28 cellular contexts compared by ENCODE assay signal in the genomic region with DNA sequence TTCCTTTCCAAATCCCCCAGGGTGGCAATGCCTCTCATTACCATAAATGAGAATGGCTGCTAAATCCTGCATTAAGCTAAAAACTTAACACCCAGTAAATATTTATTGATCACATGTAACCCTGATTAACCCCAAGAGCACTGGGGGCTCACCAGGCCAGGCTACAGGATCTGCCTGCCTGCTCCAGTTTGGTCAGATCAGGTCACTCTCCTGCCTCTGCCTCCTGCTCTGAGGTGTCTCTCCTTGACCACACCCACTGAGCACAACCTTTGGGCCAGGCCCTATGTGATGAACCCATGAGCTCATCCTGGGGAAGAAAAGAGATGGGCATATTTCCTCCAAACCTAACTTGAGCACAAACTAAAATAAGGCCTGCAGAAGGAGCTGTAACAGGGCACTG.
"Had no signal": no experiment of that assay in that cellular context is flagged by ENCODE, and none has a peak within 500 bp of the region (broad histone marks: within the 10 kb centered on the region; RNA-seq: fewer than 3 reads in every experiment).

No MANE protein-coding gene starts in this region.

- H3K27ac ChIP-seq: brain microvascular endothelial cell, esophagus squamous epithelium, gastroesophageal sphincter, heart right ventricle had no signal

- H3K9me3 ChIP-seq: esophagus squamous epithelium, gastroesophageal sphincter, heart right ventricle had no signal

- DNase-seq: activated B cell treated with CpG ODN at 0.5 μM for 24 hours; activated CD4-positive, alpha-beta T cell treated with anti-CD3 and anti-CD28 coated beads for 48 hours; activated CD4-positive, alpha-beta T cell treated with anti-CD3 and anti-CD28 coated beads, Interleukin-2, amount 50 U/mL, for 1 hour; activated CD4-positive, alpha-beta T cell treated with anti-CD3 and anti-CD28 coated beads, Interleukin-2, amount 50 U/mL, for 48 hours; activated CD8-positive, alpha-beta memory T cell treated with anti-CD3 and anti-CD28 coated beads for 24 hours; activated CD8-positive, alpha-beta T cell treated with anti-CD3 and anti-CD28 coated beads for 36 hours; activated effector memory CD4-positive, alpha-beta T cell treated with Interleukin-2 at 50 U/mL for 16 hours; activated gamma-delta T cell treated with Interleukin-2 at 50 U/mL for 16 hours; activated naive CD4-positive, alpha-beta T cell treated with anti-CD3 and anti-CD28 coated beads, Interleukin-2, amount 50 U/mL, for 16 hours; activated naive CD4-positive, alpha-beta T cell treated with Interleukin-2 at 50 U/mL for 16 hours; activated T-cell treated with anti-CD3 and anti-CD28 coated beads, Interleukin-2, amount 50 U/mL, for 4 hours; amniotic stem cell; anterior cingulate cortex; brain microvascular endothelial cell; caudate nucleus; cortex of kidney; dermis blood vessel endothelial cell; effector CD4-positive, alpha-beta T cell; effector memory CD8-positive, alpha-beta T cell; erythroblast; esophagus squamous epithelium; foreskin melanocyte; heart right ventricle; T-helper 2 cell had no signal

- H3K4me1 Mint-ChIP-seq: activated B cell treated with CpG ODN at 0.5 μM for 24 hours; activated T-helper 17 cell treated with anti-CD3 and anti-CD28 coated beads, Interleukin-2, amount 50 U/mL, for 72 hours had no signal

- ATAC-seq: activated CD4-positive, CD25-positive, alpha-beta regulatory T cell treated with anti-CD3 and anti-CD28 coated beads, Interleukin-2, amount 50 U/mL, for 24 hours; activated CD8-positive, alpha-beta T cell treated with anti-CD3 and anti-CD28 coated beads for 36 hours; activated T-cell treated with anti-CD3 and anti-CD28 coated beads, Interleukin-2, amount 50 U/mL, for 4 hours; activated T-helper 17 cell treated with anti-CD3 and anti-CD28 coated beads, Interleukin-2, amount 50 U/mL, for 72 hours; effector memory CD8-positive, alpha-beta T cell; gastroesophageal sphincter; heart right ventricle had no signal

- H3K27ac Mint-ChIP-seq: activated B cell treated with CpG ODN at 0.5 μM for 24 hours; activated CD8-positive, alpha-beta T cell treated with anti-CD3 and anti-CD28 coated beads for 36 hours; activated naive CD8-positive, alpha-beta T cell; activated T-helper 17 cell treated with anti-CD3 and anti-CD28 coated beads, Interleukin-2, amount 50 U/mL, for 72 hours; effector memory CD8-positive, alpha-beta T cell had no signal

- H3K36me3 ChIP-seq: brain microvascular endothelial cell, esophagus squamous epithelium, gastroesophageal sphincter, heart right ventricle had no signal

- H3K4me3 ChIP-seq: esophagus squamous epithelium, gastroesophageal sphincter, heart right ventricle had no signal

- H3K27me3 ChIP-seq: brain microvascular endothelial cell had no signal

- H3K9me3 Mint-ChIP-seq: activated B cell treated with CpG ODN at 0.5 μM for 24 hours; activated CD8-positive, alpha-beta T cell treated with anti-CD3 and anti-CD28 coated beads for 36 hours; activated T-cell treated with anti-CD3 and anti-CD28 coated beads, Interleukin-2, amount 50 U/mL, for 4 hours; activated T-helper 17 cell treated with anti-CD3 and anti-CD28 coated beads, Interleukin-2, amount 50 U/mL, for 72 hours; effector memory CD8-positive, alpha-beta T cell had no signal

- H3K36me3 Mint-ChIP-seq: activated naive CD8-positive, alpha-beta T cell had no signal

- H3K4me3 Mint-ChIP-seq: activated B cell treated with CpG ODN at 0.5 μM for 24 hours; activated CD8-positive, alpha-beta T cell treated with anti-CD3 and anti-CD28 coated beads for 36 hours; activated naive CD8-positive, alpha-beta T cell; activated T-cell treated with anti-CD3 and anti-CD28 coated beads, Interleukin-2, amount 50 U/mL, for 4 hours; activated T-helper 17 cell treated with anti-CD3 and anti-CD28 coated beads, Interleukin-2, amount 50 U/mL, for 72 hours; effector memory CD8-positive, alpha-beta T cell had no signal
